20 cellular contexts compared by ENCODE assay signal in genomic region chr7:50185188-50185587, GRCh38.
DNase-seq lines count a peak whose midpoint lies in the region; ATAC-seq and TF ChIP-seq lines count a peak whose summit lies in the region.
"Had no signal": no experiment of that assay in that cellular context is flagged by ENCODE, and none has a peak within 500 bp of the region (broad histone marks: within the 10 kb centered on the region; RNA-seq: fewer than 3 reads in every experiment).

No MANE protein-coding gene starts in this region.

- H3K4me3 Mint-ChIP-seq in CD14-positive monocyte, result peak overlapping the region in 1 of 2 donors; percentile 16
- no peak overlapping the region for H3K4me3 Mint-ChIP-seq in naive thymus-derived CD4-positive, alpha-beta T cell
- H3K4me3 Mint-ChIP-seq in nephron progenitor cell, result no peak overlapping the region
- H3K4me3 Mint-ChIP-seq: activated T-cell treated with anti-CD3 and anti-CD28 coated beads, Interleukin-2, amount 50 U/mL, for 24 hours; natural killer cell treated with Interleukin-12 subunit alpha and Interleukin-12 subunit beta and Interleukin-15 and Interleukin-18, amount 100 ng/mL, for 72 hours; T-helper 1 cell treated with Interleukin-12 subunit alpha and Interleukin-12 subunit beta and Interleukin-4 antibody, amounts not matched to agents 30 μg/mL and 1 μg/mL, for 36 hours had no signal

- H3K4me3 ChIP-seq in Loucy (ENCODE audit: low read length, poor library complexity, severe bottlenecking) (no peak overlapping the region), suprapubic skin (no peak overlapping the region)
- no peak overlapping the region for H3K4me3 ChIP-seq in naive thymus-derived CD4-positive, alpha-beta T cell (ENCODE audit: low read length)
- H3K4me3 ChIP-seq: colonic mucosa, esophagus squamous epithelium, gastrocnemius medialis, thyroid gland had no signal

- H3K27ac Mint-ChIP-seq in CD14-positive monocyte (peak overlapping the region in 4 of 7 donors; percentile 19 to 64 (median 48)), nephron progenitor cell (no peak overlapping the region)
- no peak overlapping the region for H3K27ac Mint-ChIP-seq in naive thymus-derived CD4-positive, alpha-beta T cell
- H3K27ac Mint-ChIP-seq: activated T-cell treated with anti-CD3 and anti-CD28 coated beads, Interleukin-2, amount 50 U/mL, for 24 hours; IgD-negative memory B cell; natural killer cell treated with Interleukin-12 subunit alpha and Interleukin-12 subunit beta and Interleukin-15 and Interleukin-18, amount 100 ng/mL, for 72 hours; T-helper 1 cell treated with Interleukin-12 subunit alpha and Interleukin-12 subunit beta and Interleukin-4 antibody, amounts not matched to agents 30 μg/mL and 1 μg/mL, for 36 hours had no signal

- 86% methylated on average over 3 of the region's 3 CpGs for WGBS in suprapubic skin

- H3K27me3 Mint-ChIP-seq in CD14-positive monocyte (ENCODE audit: low read depth in 3 of 3) (peaks cover 0 to 3% (median 2%) of the 10 kb centered on the region in 3 donors), nephron progenitor cell (ENCODE audit: low read depth, poor library complexity) (peaks cover 6% of the 10 kb centered on the region)
- H3K27me3 Mint-ChIP-seq in naive thymus-derived CD4-positive, alpha-beta T cell, result peaks cover 0 to 12% (median 0%) of the 10 kb centered on the region in 5 donors
- H3K27me3 Mint-ChIP-seq: activated T-cell treated with anti-CD3 and anti-CD28 coated beads, Interleukin-2, amount 50 U/mL, for 24 hours; IgD-negative memory B cell had no signal

- peak overlapping the region; percentile 22 for H3K9ac ChIP-seq in Loucy (ENCODE audit: low read depth, low read length, poor library complexity, severe bottlenecking)

- H3K9me3 ChIP-seq in Loucy (ENCODE audit: insufficient read depth, low read depth, low read length) (no peaks in the 10 kb centered on the region), suprapubic skin (no peaks in the 10 kb centered on the region)
- H3K9me3 ChIP-seq in naive thymus-derived CD4-positive, alpha-beta T cell (ENCODE audit: control insufficient read depth in 2 of 3, low read length in 3 of 3), result no peaks in the 10 kb centered on the region
- H3K9me3 ChIP-seq: colonic mucosa, esophagus squamous epithelium, gastrocnemius medialis, thyroid gland had no signal

- H3K9me2 ChIP-seq in Loucy (replicated peaks; ENCODE audit: low read depth, low read length), result no peaks in the 10 kb centered on the region

- TF ChIP-seq CTCF in CD14-positive monocyte (IDR thresholded peaks at IDR 0.05) (no peak), Loucy (conservative IDR thresholded peaks at IDR 0.05; ENCODE audit: low read length) (no peak), nephron progenitor cell (IDR thresholded peaks at IDR 0.05) (no peak), suprapubic skin (IDR thresholded peaks at IDR 0.05) (no peak)

- peak; percentile 63 for ATAC-seq in naive thymus-derived CD4-positive, alpha-beta T cell
- ATAC-seq in HG03469 (IDR thresholded peaks at IDR 0.05; ENCODE audit: unreplicated experiment), result no peak
- ATAC-seq: gastrocnemius medialis had no signal

- no peak for TF ChIP-seq EP300 in suprapubic skin (IDR thresholded peaks at IDR 0.05)

- peaks cover 60% of the 10 kb centered on the region for H3K4me1 Mint-ChIP-seq in CD14-positive monocyte
- peaks cover 0 to 11% (median 0%) of the 10 kb centered on the region in 7 donors for H3K4me1 Mint-ChIP-seq in naive thymus-derived CD4-positive, alpha-beta T cell
- H3K4me1 Mint-ChIP-seq in nephron progenitor cell, result peaks cover 6% of the 10 kb centered on the region

- no peaks in the 10 kb centered on the region for H3K79me2 ChIP-seq in Loucy (ENCODE audit: insufficient read depth, low read length)

- POLR2A ChIA-PET in naive thymus-derived CD4-positive, alpha-beta T cell (lab: Charles Lee), result no interaction called here

- H3K27me3 ChIP-seq in Loucy (ENCODE audit: insufficient read depth, low read length, poor library complexity, severe bottlenecking), result no peaks in the 10 kb centered on the region
- no peaks in the 10 kb centered on the region for H3K27me3 ChIP-seq in naive thymus-derived CD4-positive, alpha-beta T cell (ENCODE audit: control insufficient read depth in 2 of 2, insufficient read depth in 2 of 2, low read length in 2 of 2)
- H3K27me3 ChIP-seq in suprapubic skin, result no peaks in the 10 kb centered on the region
- H3K27me3 ChIP-seq: colonic mucosa, gastrocnemius medialis, thyroid gland had no signal

- H3K4me1 ChIP-seq in Loucy (ENCODE audit: insufficient read depth, low read length, poor library complexity, severe bottlenecking), result peaks cover 49% of the 10 kb centered on the region
- H3K4me1 ChIP-seq in naive thymus-derived CD4-positive, alpha-beta T cell (ENCODE audit: control insufficient read depth in 2 of 2, insufficient read depth in 2 of 2, low read length in 2 of 2), result no peaks in the 10 kb centered on the region
- H3K4me1 ChIP-seq in suprapubic skin, result no peaks in the 10 kb centered on the region
- H3K4me1 ChIP-seq: colonic mucosa, esophagus squamous epithelium, gastrocnemius medialis, thyroid gland had no signal

- H3K36me3 Mint-ChIP-seq in CD14-positive monocyte (no peaks in the 10 kb centered on the region), nephron progenitor cell (ENCODE audit: low read depth) (no peaks in the 10 kb centered on the region)
- peaks cover 0 to 3% (median 0%) of the 10 kb centered on the region in 5 donors for H3K36me3 Mint-ChIP-seq in naive thymus-derived CD4-positive, alpha-beta T cell
- H3K36me3 Mint-ChIP-seq: IgD-negative memory B cell; natural killer cell treated with Interleukin-12 subunit alpha and Interleukin-12 subunit beta and Interleukin-15 and Interleukin-18, amount 100 ng/mL, for 72 hours had no signal

- H3F3A ChIP-seq in Loucy (ENCODE audit: low read depth), result no peaks in the 10 kb centered on the region

- peaks cover 0 to 7% (median 2%) of the 10 kb centered on the region in 7 donors for H3K9me3 Mint-ChIP-seq in CD14-positive monocyte
- peaks cover 0 to 16% (median 2%) of the 10 kb centered on the region in 11 donors for H3K9me3 Mint-ChIP-seq in naive thymus-derived CD4-positive, alpha-beta T cell
- H3K9me3 Mint-ChIP-seq in nephron progenitor cell, result peaks cover 7% of the 10 kb centered on the region
- H3K9me3 Mint-ChIP-seq: natural killer cell treated with Interleukin-12 subunit alpha and Interleukin-12 subunit beta and Interleukin-15 and Interleukin-18, amount 100 ng/mL, for 72 hours; T-helper 1 cell treated with Interleukin-12 subunit alpha and Interleukin-12 subunit beta and Interleukin-4 antibody, amounts not matched to agents 30 μg/mL and 1 μg/mL, for 36 hours had no signal

- DNase-seq in CD14-positive monocyte (ENCODE audit: low spot score) (peak; percentile 69), head of caudate nucleus (peak in 22 of 42 donors; percentile 7 to 60 (median 32)), nephron progenitor cell (no peak), suprapubic skin (ENCODE audit: low spot score in 2 of 2) (no peak)
- no peak for DNase-seq in naive thymus-derived CD4-positive, alpha-beta T cell
- DNase-seq: activated CD4-positive, CD25-positive, alpha-beta regulatory T cell; activated naive CD4-positive, alpha-beta T cell treated with Interleukin-2 at 50 U/mL for 16 hours; activated T-cell treated with anti-CD3 and anti-CD28 coated beads, Interleukin-2, amount 50 U/mL, for 24 hours; colonic mucosa; esophagus squamous epithelium; NCI-H1694; NCI-H2171 treated with DMSO at 0.1 percent for 48 hours; NCI-H526 treated with DMSO at 0.1 percent for 48 hours; thyroid gland had no signal

- no peak overlapping the region for H3K27ac ChIP-seq in naive thymus-derived CD4-positive, alpha-beta T cell (ENCODE audit: low read depth, low read length)
- no peak overlapping the region for H3K27ac ChIP-seq in suprapubic skin
- H3K27ac ChIP-seq: colonic mucosa, esophagus squamous epithelium, gastrocnemius medialis, thyroid gland had no signal

- no peaks in the 10 kb centered on the region for H4K20me1 ChIP-seq in Loucy (ENCODE audit: insufficient read depth, low read length, poor library complexity, severe bottlenecking)

- CTCF ChIA-PET in naive thymus-derived CD4-positive, alpha-beta T cell (lab: Charles Lee), result interaction anchor here (1.0 kb wide), 1 partner anchor 184 kb away, joined by 3 read pairs; no protein-coding TSS in a partner anchor

- H3K4me2 ChIP-seq in Loucy (ENCODE audit: low read depth, low read length, poor library complexity, severe bottlenecking), result peak overlapping the region; percentile 30

- H2AFZ ChIP-seq in Loucy (ENCODE audit: low read length), result peak overlapping the region; percentile 61; the same call in 1 of the 2 replicates

- intact Hi-C loops in CD14-positive monocyte (cut with micrococcal nuclease) (no loop called here), head of caudate nucleus (cut with DNase I) (no loop called here)
- intact Hi-C loops in naive thymus-derived CD4-positive, alpha-beta T cell (cut with micrococcal nuclease), result no loop called here

- H3K36me3 ChIP-seq in Loucy (ENCODE audit: insufficient read depth, low read length) (no peaks in the 10 kb centered on the region), suprapubic skin (no peaks in the 10 kb centered on the region)
- H3K36me3 ChIP-seq in naive thymus-derived CD4-positive, alpha-beta T cell (ENCODE audit: control insufficient read depth in 2 of 3, insufficient read depth in 3 of 3, low read length in 3 of 3), result no peaks in the 10 kb centered on the region
- H3K36me3 ChIP-seq: colonic mucosa, esophagus squamous epithelium, gastrocnemius medialis, thyroid gland had no signal

- no peak for TF ChIP-seq POLR2A in suprapubic skin (IDR thresholded peaks at IDR 0.05)

Comparison
In these comparisons a context has a peak if more than half of its experiments do, and no peak if none do; other contexts are left out.
1. DNase-seq: peak in CD14-positive monocyte (single experiment) and head of caudate nucleus (22 of 42); none in naive thymus-derived CD4-positive, alpha-beta T cell (0 of 9), nephron progenitor cell (single experiment) and suprapubic skin (0 of 2).
2. H3K27ac Mint-ChIP-seq: peak in CD14-positive monocyte (4 of 7); none in naive thymus-derived CD4-positive, alpha-beta T cell (0 of 9) and nephron progenitor cell (single experiment).